15 cellular contexts compared by ENCODE assay signal in genomic region chr4:68281796-68282740, GRCh38. TPM values are rescaled to one million over a fixed set of nuclear protein-coding genes. Genes with fewer than 3 reads are reported as not detected.
DNase-seq lines count a peak whose midpoint lies in the region; FAIRE-seq and TF ChIP-seq lines count a peak whose summit lies in the region.
"Not testable (repeated sequence)": the region's sequence is repeated elsewhere in the genome, so short reads cannot be mapped to it uniquely, and the experiment has no call there.
"Had no signal": no experiment of that assay in that cellular context is flagged by ENCODE, and none has a peak within 500 bp of the region (broad histone marks: within the 10 kb centered on the region; RNA-seq: fewer than 3 reads in every experiment).

No MANE protein-coding gene starts in this region.

- H3K4me3 Mint-ChIP-seq in endodermal cell: peak overlapping the region; percentile 9
- H3K4me3 Mint-ChIP-seq in nephron progenitor cell, type B pancreatic cell: not testable (repeated sequence)

- FAIRE-seq in keratinocyte (lab: Jason Lieb, UNC): not testable (repeated sequence)

- not testable (repeated sequence) for TF ChIP-seq CTCF in endodermal cell (conservative IDR thresholded peaks at IDR 0.05); keratinocyte (optimal IDR thresholded peaks at IDR 0.05 in 1 of 3, IDR thresholded peaks at IDR 0.05 in 1 of 3, conservative IDR thresholded peaks at IDR 0.05 in 1 of 3; ENCODE audit: extremely low read depth in 1 of 3, insufficient read depth in 2 of 3, low read length in 3 of 3); nephron progenitor cell (IDR thresholded peaks at IDR 0.05); type B pancreatic cell (conservative IDR thresholded peaks at IDR 0.05)

- 94% methylated on average over 10 of the region's 10 CpGs for WGBS in HUES64
- 41 to 79% methylated on average over 6 to 10 of the region's 10 CpGs for WGBS in endodermal cell (ENCODE audit: insufficient coverage in 1 of 2, insufficient read length in 1 of 2), 2 experiments
- no CpG with 5 or more reads among the region's 10 CpGs for WGBS in mesendoderm (ENCODE audit: extremely low coverage, insufficient coverage, low lambda C conversion rate)

- not testable (repeated sequence) for H3K9ac ChIP-seq in HUES64 (ENCODE audit: low read depth, low read length); keratinocyte (ENCODE audit: control insufficient read depth, extremely low read depth, insufficient read depth, low read length); mesendoderm (ENCODE audit: low read length)
- peak overlapping the region; percentile 72 for H3K9ac ChIP-seq in endodermal cell (ENCODE audit: extremely low read depth, low read length, poor library complexity, severe bottlenecking)

- H2AFZ ChIP-seq in keratinocyte (ENCODE audit: control insufficient read depth, low read length): peak overlapping the region; percentile 49

- not testable (repeated sequence) for H3K4me3 ChIP-seq in HUES64 (ENCODE audit: low read length); keratinocyte (ENCODE audit: control insufficient read depth in 2 of 3, extremely low read depth in 1 of 3, insufficient read depth in 2 of 3, low read depth in 1 of 3, low read length in 3 of 3); mesendoderm (ENCODE audit: low read length)
- peak overlapping the region; percentile 63 for H3K4me3 ChIP-seq in endodermal cell (ENCODE audit: low read length)

- H3K18ac ChIP-seq in mesendoderm (ENCODE audit: low read length): peak overlapping the region; percentile 2

- peak overlapping the region; percentile 74 for H2BK5ac ChIP-seq in mesendoderm (ENCODE audit: low read length)

- H2BK120ac ChIP-seq in mesendoderm (ENCODE audit: low read depth, low read length): not testable (repeated sequence)

- not testable (repeated sequence) for H3K36me3 ChIP-seq in HUES64 (ENCODE audit: insufficient read depth, low read length); endodermal cell (ENCODE audit: control insufficient read depth, insufficient read depth, low read length); keratinocyte (ENCODE audit: control insufficient read depth in 2 of 2, extremely low read depth in 1 of 2, insufficient read depth in 2 of 2, low read length in 2 of 2); mesendoderm (ENCODE audit: control insufficient read depth, insufficient read depth, low read length)

- not testable (repeated sequence) for H3K4me2 ChIP-seq in keratinocyte (ENCODE audit: control insufficient read depth, extremely low read depth, insufficient read depth, low read depth, low read length); mesendoderm (ENCODE audit: low read length)

- not testable (repeated sequence) for H3K27me3 ChIP-seq in HUES64 (ENCODE audit: insufficient read depth, low read length); endodermal cell (ENCODE audit: control insufficient read depth, insufficient read depth, low read length, poor library complexity, severe bottlenecking); keratinocyte (ENCODE audit: control insufficient read depth, extremely low read depth, insufficient read depth, low read length); mesendoderm (ENCODE audit: insufficient read depth, low read length, poor library complexity)

- not testable (repeated sequence) for H4K8ac ChIP-seq in mesendoderm (ENCODE audit: low read depth, low read length)

- not testable (repeated sequence) for H4K20me1 ChIP-seq in keratinocyte (ENCODE audit: control insufficient read depth, extremely low read depth, insufficient read depth, low read length)

- not testable (repeated sequence) for H3K79me1 ChIP-seq in mesendoderm (ENCODE audit: low read length)

- not testable (repeated sequence) for H3K23ac ChIP-seq in mesendoderm (ENCODE audit: low read length)

- not testable (repeated sequence) for H4K5ac ChIP-seq in mesendoderm (ENCODE audit: low read length)

- H3K4me1 ChIP-seq in HUES64 (ENCODE audit: insufficient read depth, low read length) (peaks cover 12% of the 10 kb centered on the region), keratinocyte (ENCODE audit: control insufficient read depth, extremely low read depth, insufficient read depth, low read length) (peaks cover 13% of the 10 kb centered on the region)
- H3K4me1 ChIP-seq in endodermal cell (ENCODE audit: control insufficient read depth, insufficient read depth, low read length); mesendoderm (ENCODE audit: control insufficient read depth, low read depth, low read length): not testable (repeated sequence)

- peaks cover 36% of the 10 kb centered on the region for H3K9me3 Mint-ChIP-seq in endodermal cell
- H3K9me3 Mint-ChIP-seq in nephron progenitor cell, type B pancreatic cell: not testable (repeated sequence)

- H3K4ac ChIP-seq in mesendoderm (ENCODE audit: low read depth, low read length): not testable (repeated sequence)

- peaks cover 12% of the 10 kb centered on the region for H3K36me3 Mint-ChIP-seq in endodermal cell (ENCODE audit: low read depth)
- not testable (repeated sequence) for H3K36me3 Mint-ChIP-seq in nephron progenitor cell (ENCODE audit: low read depth); type B pancreatic cell

- not testable (repeated sequence) for H3K79me2 ChIP-seq in keratinocyte (ENCODE audit: control insufficient read depth, insufficient read depth, low read length); mesendoderm (ENCODE audit: control insufficient read depth, insufficient read depth, low read length)

- dilution Hi-C loops in keratinocyte (cut with MboI; ENCODE audit: extremely low pct_ligation_motif_present, low sequenced_read_pairs): not testable (repeated sequence)

- not testable (repeated sequence) for H3K9me1 ChIP-seq in keratinocyte (ENCODE audit: control insufficient read depth, extremely low read depth, insufficient read depth, low read length)

- H3K27ac ChIP-seq in HUES64 (ENCODE audit: low read depth, low read length) (peak overlapping the region; percentile 46; the same call in 1 of the 2 replicates), endodermal cell (ENCODE audit: low read depth, low read length) (peak overlapping the region; percentile 71), mesendoderm (ENCODE audit: low read depth, low read length) (peak overlapping the region; percentile 87)
- not testable (repeated sequence) for H3K27ac ChIP-seq in keratinocyte (ENCODE audit: control insufficient read depth, insufficient read depth, low read length)

- DNase-seq in DMS53 (lab: John Stamatoyannopoulos, UW) (peak; percentile 53), mesendoderm (peak; percentile 69)
- DNase-seq in endodermal cell; keratinocyte (ENCODE audit: low read depth, low spot score); nephron progenitor cell; type B pancreatic cell (ENCODE audit: extremely low spot score, unreplicated experiment): not testable (repeated sequence)

- peaks cover 40% of the 10 kb centered on the region for H3K4me1 Mint-ChIP-seq in endodermal cell
- H3K4me1 Mint-ChIP-seq in nephron progenitor cell: peaks cover 15% of the 10 kb centered on the region
- H3K4me1 Mint-ChIP-seq in type B pancreatic cell (ENCODE audit: unreplicated experiment): not testable (repeated sequence)

- H2AK5ac ChIP-seq in mesendoderm (ENCODE audit: low read length): peak overlapping the region; percentile 79

- H2BK15ac ChIP-seq in mesendoderm (replicated peaks; ENCODE audit: low read depth): peak overlapping the region; percentile 38

- H3K27me3 Mint-ChIP-seq in endodermal cell (ENCODE audit: insufficient read depth); nephron progenitor cell (ENCODE audit: low read depth, poor library complexity); type B pancreatic cell: not testable (repeated sequence)

- H3K9me3 ChIP-seq in HUES64 (ENCODE audit: insufficient read depth, low read depth, low read length); keratinocyte (ENCODE audit: control insufficient read depth, low read depth, low read length): not testable (repeated sequence)
- H3K9me3 ChIP-seq in endodermal cell (ENCODE audit: control insufficient read depth, low read length): peaks cover 41% of the 10 kb centered on the region

- H3K56ac ChIP-seq in mesendoderm (ENCODE audit: low read length): peak overlapping the region; percentile 58

- H3K27ac Mint-ChIP-seq in endodermal cell (peak overlapping the region; percentile 88), nephron progenitor cell (peak overlapping the region; percentile 78), type B pancreatic cell (peak overlapping the region; percentile 8)

RNA-seq across cellular contexts. Expression of gene TMPRSS11B, which starts 36.6 kb away (rescaled TPM):
- not detected for polyA plus RNA-seq in HUES64 (2013, experiment 1 of 2)
- polyA plus RNA-seq in HUES64 (2013, experiment 2 of 2): not detected
- total RNA-seq in endodermal cell (under 1 TPM; 0.15 to 0.18 TPM), type B pancreatic cell (ENCODE audit: low replicate concordance) (1.0 and 3.1 TPM in 2 replicates)
- polyA plus RNA-seq in endodermal cell (2013, experiment 1 of 2): not detected
- polyA plus RNA-seq in endodermal cell (2013, experiment 2 of 2): not detected
- polyA plus RNA-seq in keratinocyte: 0.35 to 2.0 TPM (median 0.58 TPM) in 3 replicates
- 0.27 TPM for polyA plus RNA-seq in keratinocyte (2011; ENCODE audit: low read depth)
- polyA plus RNA-seq in keratinocyte (2011; cell fraction: cytosol; rRNA removed): 0.66 and 1.1 TPM in 2 replicates
- 4.6 and 5.4 TPM in 2 replicates for polyA plus RNA-seq in keratinocyte (2011; cell fraction: nucleus; rRNA removed)
- polyA plus RNA-seq in keratinocyte (2012; ENCODE audit: low replicate concordance): 0.15 and 0.18 TPM in 2 replicates
- 0.62 to 1.2 TPM (median 1.0 TPM) in 3 replicates for polyA minus RNA-seq in keratinocyte
- polyA minus RNA-seq in keratinocyte (2011; cell fraction: cytosol; rRNA and poly(A)+ RNA removed): 2.3 TPM
- 0.53 and 1.1 TPM in 2 replicates for polyA minus RNA-seq in keratinocyte (2011; cell fraction: nucleus; rRNA and poly(A)+ RNA removed)
- polyA plus RNA-seq in mesendoderm (2013, experiment 1 of 2): not detected
- polyA plus RNA-seq in mesendoderm (2013, experiment 2 of 2): not detected
- total RNA-seq: A673; Calu3; CD4-positive, alpha-beta memory T cell; GM23248; H4; IMR-90 had no signal
- polyA plus RNA-seq: AG04450; CD14-positive monocyte; CD4-positive, alpha-beta memory T cell; GM23248; IMR-90 had no signal

Comparison
In these comparisons a context has a peak if more than half of its experiments do, and no peak if none do; other contexts are left out.
1. H3K27ac Mint-ChIP-seq: peak in every context shown above with its lines; median percentile 88 in endodermal cell; 78 in nephron progenitor cell; 8 in type B pancreatic cell.